In genomic region chr19:7099597-7099921, GRCh38 we compare ENCODE assay signal across 8 cellular contexts. TPM values are rescaled to one million over a fixed set of nuclear protein-coding genes. Genes with fewer than 3 reads are reported as not detected.
DNase-seq lines count a peak whose midpoint lies in the region; TF ChIP-seq lines count a peak whose summit lies in the region.

No MANE protein-coding gene starts in this region.

- DNase-seq in esophagus squamous epithelium (lab: John Stamatoyannopoulos, UW): no peak
- DNase-seq in sigmoid colon: no peak
- no peak for DNase-seq in stimulated activated naive CD4-positive, alpha-beta T cell (lab: John Stamatoyannopoulos, UW)
- no peak for DNase-seq in AML-193 (lab: John Stamatoyannopoulos, UW)
- no peak for DNase-seq in COLO829 (ENCODE audit: low spot score)
- no peak for DNase-seq in HK-2 (ENCODE audit: unreplicated experiment)

- H3K9me2 ChIP-seq in DOHH2 (replicated peaks; ENCODE audit: control insufficient read depth, low read length) (no peaks in the 10 kb centered on the region), SU-DHL-6 (replicated peaks; ENCODE audit: insufficient read depth, low read length) (no peaks in the 10 kb centered on the region)

- H3K27ac ChIP-seq in DOHH2 (ENCODE audit: low read depth, low read length): 0 out of 2 replicates have a peak overlapping the region, but pooled peaks have one; percentile 28
- 0 out of 2 replicates have a peak overlapping the region, but pooled peaks have one; percentile 39 for H3K27ac ChIP-seq in SU-DHL-6 (ENCODE audit: low read depth, low read length)
- H3K27ac ChIP-seq in esophagus squamous epithelium: peak overlapping the region; percentile 94 to 96 (median 94)
- peak overlapping the region; percentile 95 to 98 (median 98) for H3K27ac ChIP-seq in sigmoid colon

- H3K79me2 ChIP-seq in DOHH2 (ENCODE audit: control insufficient read depth, low read length) (no peaks in the 10 kb centered on the region), SU-DHL-6 (ENCODE audit: insufficient read depth, low read length) (no peaks in the 10 kb centered on the region)

- peaks cover 3% of the 10 kb centered on the region; the same call in 1 of the 2 replicates for H3K27me3 ChIP-seq in DOHH2 (ENCODE audit: control insufficient read depth, low read length)
- H3K27me3 ChIP-seq in SU-DHL-6 (ENCODE audit: low read length): no peaks in the 10 kb centered on the region
- H3K27me3 ChIP-seq in esophagus squamous epithelium: peaks cover 0 to 20% (median 0%) of the 10 kb centered on the region in 4 donors
- no peaks in the 10 kb centered on the region for H3K27me3 ChIP-seq in sigmoid colon

- H3K4me2 ChIP-seq in DOHH2 (ENCODE audit: low read length): peak overlapping the region; percentile 77
- H3K4me2 ChIP-seq in SU-DHL-6 (ENCODE audit: low read depth, low read length, poor library complexity, severe bottlenecking): peak overlapping the region; percentile 55

- H3K36me3 ChIP-seq in DOHH2 (ENCODE audit: control insufficient read depth, low read length) (no peaks in the 10 kb centered on the region), SU-DHL-6 (ENCODE audit: low read length) (no peaks in the 10 kb centered on the region), esophagus squamous epithelium (no peaks in the 10 kb centered on the region), sigmoid colon (peaks cover 0 to 3% (median 0%) of the 10 kb centered on the region in 4 donors)

- H3K4me1 ChIP-seq in DOHH2 (ENCODE audit: control insufficient read depth, low read length) (peaks cover 22% of the 10 kb centered on the region), esophagus squamous epithelium (peaks cover 0 to 21% (median 7%) of the 10 kb centered on the region in 3 donors), sigmoid colon (peaks cover 0 to 14% (median 11%) of the 10 kb centered on the region in 4 donors)

- whole genome bisulfite sequencing in esophagus squamous epithelium, 2 donors: 14 to 19% methylated on average over 8 to 9 of the region's 9 CpGs
- 11 to 13% methylated on average over 9 of the region's 9 CpGs for WGBS in sigmoid colon, 2 donors

- H4K20me1 ChIP-seq in DOHH2 (ENCODE audit: control insufficient read depth, insufficient read depth, low read depth, low read length) (no peaks in the 10 kb centered on the region), SU-DHL-6 (ENCODE audit: low read depth, low read length) (no peaks in the 10 kb centered on the region)

- H3F3A ChIP-seq in DOHH2 (ENCODE audit: control insufficient read depth, insufficient read depth): peaks cover 7% of the 10 kb centered on the region; the same call in 1 of the 2 replicates
- peaks cover 8% of the 10 kb centered on the region; the same call in 1 of the 2 replicates for H3F3A ChIP-seq in SU-DHL-6 (ENCODE audit: insufficient read depth)

- TF ChIP-seq EP300 in sigmoid colon (IDR thresholded peaks at IDR 0.05): no peak

- peak overlapping the region; percentile 82 for H2AFZ ChIP-seq in SU-DHL-6 (ENCODE audit: low read depth, low read length, severe bottlenecking)

- H3K9ac ChIP-seq in SU-DHL-6 (ENCODE audit: low read length): peak overlapping the region; percentile 61

- TF ChIP-seq POLR2A in esophagus squamous epithelium (IDR thresholded peaks at IDR 0.05) (no peak), sigmoid colon (IDR thresholded peaks at IDR 0.05) (no peak)

- H3K4me3 ChIP-seq in DOHH2 (ENCODE audit: low read length) (peak overlapping the region; percentile 85), SU-DHL-6 (ENCODE audit: insufficient read depth, low read length, poor library complexity, severe bottlenecking) (peak overlapping the region; percentile 48), esophagus squamous epithelium (peak overlapping the region; percentile 63 to 71 (median 68)), sigmoid colon (peak overlapping the region; percentile 64 to 71 (median 70))

- TF ChIP-seq CTCF in DOHH2 (IDR thresholded peaks at IDR 0.05; ENCODE audit: low read depth, low read length, poor library complexity, severe bottlenecking) (no peak), SU-DHL-6 (IDR thresholded peaks at IDR 0.05; ENCODE audit: insufficient read depth, low read length, poor library complexity, severe bottlenecking) (no peak), esophagus squamous epithelium (IDR thresholded peaks at IDR 0.05) (no peak), sigmoid colon (IDR thresholded peaks at IDR 0.05) (no peak)

- peaks cover 18% of the 10 kb centered on the region; the same call in 1 of the 2 replicates for H3K9me3 ChIP-seq in DOHH2 (ENCODE audit: control insufficient read depth, insufficient read depth, low read length)
- H3K9me3 ChIP-seq in SU-DHL-6 (ENCODE audit: insufficient read depth, low read length): 0 out of 2 replicates have a peak, but pooled peaks cover 5% of the 10 kb centered on the region
- H3K9me3 ChIP-seq in esophagus squamous epithelium: peaks cover 0 to 20% (median 0%) of the 10 kb centered on the region in 3 donors
- H3K9me3 ChIP-seq in sigmoid colon: peaks cover 0 to 4% (median 2%) of the 10 kb centered on the region in 4 donors

- intact Hi-C loops in esophagus squamous epithelium (cut with DNase I): no loop called here
- intact Hi-C loops in sigmoid colon (cut with DNase I): no loop called here

RNA-seq across cellular contexts. Expression of gene ZNF557, which starts 30.1 kb away (rescaled TPM):
- total RNA-seq in esophagus squamous epithelium (10 to 100 TPM in 1 of 4 donors, 1 to 10 TPM in 3; 3.7 to 10.1 (median 6.8) TPM), sigmoid colon (1 to 10 TPM; 6.9 to 10.0 (median 8.8) TPM)
- polyA plus RNA-seq in sigmoid colon: 1 to 10 TPM; 2.3 to 3.7 (median 2.4) TPM

RNA-seq across cellular contexts. Expression of gene MBD3L3, which starts 41.1 kb away (rescaled TPM):
- not detected for total RNA-seq in esophagus squamous epithelium
- not detected for total RNA-seq in sigmoid colon
- not detected for polyA plus RNA-seq in sigmoid colon

RNA-seq across cellular contexts. Expression of gene MBD3L2, which starts 50.4 kb away (rescaled TPM):
- total RNA-seq in esophagus squamous epithelium (not detected), sigmoid colon (not detected)
- polyA plus RNA-seq in sigmoid colon: not detected

RNA-seq across cellular contexts. Expression of gene MBD3L4, which starts 59.6 kb away (rescaled TPM):
- total RNA-seq in esophagus squamous epithelium (not detected), sigmoid colon (not detected)
- polyA plus RNA-seq in sigmoid colon: not detected

Comparison
In these comparisons a context has a peak if more than half of its experiments do, and no peak if none do; other contexts are left out.
1. H3K27ac ChIP-seq: peak in every context shown above with its lines; median percentile 98 in sigmoid colon; 94 in esophagus squamous epithelium; 39 in SU-DHL-6; 28 in DOHH2.